ENCODE assay signal across 8 cellular contexts in the genomic region with DNA sequence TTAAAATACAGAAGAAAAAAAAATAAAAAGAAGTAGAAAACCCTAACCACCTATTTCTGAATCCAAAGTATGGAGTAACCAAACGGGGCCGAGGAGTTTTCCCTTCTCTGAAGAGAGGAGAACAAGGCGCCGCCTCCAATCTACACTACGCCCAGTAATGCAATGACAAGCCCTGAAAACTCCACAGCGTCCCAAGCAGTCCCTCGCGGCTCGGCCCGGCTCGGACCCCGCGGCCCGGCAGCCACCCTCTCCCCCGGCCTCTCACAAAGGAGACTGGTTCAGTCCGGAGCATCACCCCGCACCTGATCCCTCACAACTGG.
A peak's percentile ranks its signal among the peaks of the same experiment; 100 is the strongest.
DNase-seq lines count a peak whose midpoint lies in the region; ATAC-seq lines count a peak whose summit lies in the region.

No MANE protein-coding gene starts in this region.

- H3K4me1 Mint-ChIP-seq in stimulated activated naive CD8-positive, alpha-beta T cell treated with anti-CD3 and anti-CD28 coated beads, Interleukin-15, amount 100 ng/mL, for 72 hours = peaks cover 54% of the 10 kb centered on the region

- H3K4me3 Mint-ChIP-seq in stimulated activated naive CD8-positive, alpha-beta T cell treated with anti-CD3 and anti-CD28 coated beads, Interleukin-15, amount 100 ng/mL, for 72 hours = peak overlapping the region; percentile 93 to 97

- no peaks in the 10 kb centered on the region for H3K9me3 ChIP-seq in adipocyte (ENCODE audit: control insufficient read depth, low read length)
- H3K9me3 ChIP-seq in iPS-18c (ENCODE audit: control insufficient read depth, insufficient read depth, low read length) = no peaks in the 10 kb centered on the region

- H3K27me3 Mint-ChIP-seq in stimulated activated naive CD8-positive, alpha-beta T cell treated with anti-CD3 and anti-CD28 coated beads, Interleukin-15, amount 100 ng/mL, for 72 hours = no peaks in the 10 kb centered on the region

- H3K9ac ChIP-seq in adipocyte (ENCODE audit: low read length) = peak overlapping the region; percentile 99

- peaks cover 9% of the 10 kb centered on the region for H3K4me1 ChIP-seq in adipocyte (ENCODE audit: control insufficient read depth, insufficient read depth, low read length)

- H3K27me3 ChIP-seq in adipocyte (replicated peaks; ENCODE audit: control insufficient read depth, insufficient read depth, low read length) = no peaks in the 10 kb centered on the region

- peak; percentile 23 for ATAC-seq in HG03066 (IDR thresholded peaks at IDR 0.05; ENCODE audit: low read depth, unreplicated experiment)
- peak; percentile 48 for ATAC-seq in stimulated activated naive CD8-positive, alpha-beta T cell treated with anti-CD3 and anti-CD28 coated beads, Interleukin-15, amount 100 ng/mL, for 72 hours

- H3K4me3 ChIP-seq in adipocyte (ENCODE audit: low read length) = peak overlapping the region; percentile 97
- peak overlapping the region; percentile 95 for H3K4me3 ChIP-seq in iPS-18c (ENCODE audit: insufficient read depth, low read depth, low read length)

- DNase-seq in DMS53 (lab: John Stamatoyannopoulos, UW) (peak; percentile 51), DMS53 treated with DMSO at 0.1 percent for 48 hours (lab: John Stamatoyannopoulos, UW; ENCODE audit: unreplicated experiment) (no peak), adipocyte (ENCODE audit: low read depth) (peak; percentile 69), SHP77 treated with DMSO at 0.1 percent for 48 hours (lab: John Stamatoyannopoulos, UW) (no peak), OCI-M2 (lab: John Stamatoyannopoulos, UW; ENCODE audit: unreplicated experiment) (no peak)
- DNase-seq in stimulated activated naive CD8-positive, alpha-beta T cell treated with anti-CD3 and anti-CD28 coated beads, Interleukin-15, amount 100 ng/mL, for 72 hours = no peak

- H3K27ac Mint-ChIP-seq in stimulated activated naive CD8-positive, alpha-beta T cell treated with anti-CD3 and anti-CD28 coated beads, Interleukin-15, amount 100 ng/mL, for 72 hours = peak overlapping the region; percentile 95 to 96

- H3K36me3 ChIP-seq in adipocyte (ENCODE audit: control insufficient read depth, insufficient read depth, low read length, severe bottlenecking) = peaks cover 11% of the 10 kb centered on the region

- H3K9me3 Mint-ChIP-seq in stimulated activated naive CD8-positive, alpha-beta T cell treated with anti-CD3 and anti-CD28 coated beads, Interleukin-15, amount 100 ng/mL, for 72 hours = no peaks in the 10 kb centered on the region

Comparison
In these comparisons a context has a peak if more than half of its experiments do, and no peak if none do; other contexts are left out.
1. DNase-seq: peak in DMS53 (single experiment) and adipocyte (single experiment); none in DMS53 treated with DMSO at 0.1 percent for 48 hours (single experiment), stimulated activated naive CD8-positive, alpha-beta T cell treated with anti-CD3 and anti-CD28 coated beads, Interleukin-15, amount 100 ng/mL, for 72 hours (0 of 2), SHP77 treated with DMSO at 0.1 percent for 48 hours (single experiment) and OCI-M2 (single experiment).